Comparison of ENCODE assay signal across 13 cellular contexts in genomic region chr3:129004639-129005295, GRCh38. TPM values are rescaled to one million over a fixed set of nuclear protein-coding genes. Genes with fewer than 3 reads are reported as not detected.
A peak's percentile ranks its signal among the peaks of the same experiment; 100 is the strongest.
DNase-seq lines count a peak whose midpoint lies in the region; ATAC-seq and TF ChIP-seq lines count a peak whose summit lies in the region.
"Had no signal": no experiment of that assay in that cellular context is flagged by ENCODE, and none has a peak within 500 bp of the region (broad histone marks: within the 10 kb centered on the region; RNA-seq: fewer than 3 reads in every experiment).

No MANE protein-coding gene starts in this region.

- H3K9ac ChIP-seq in mucosa of stomach (ENCODE audit: low read length): peak overlapping the region; percentile 17

- peaks cover 1% of the 10 kb centered on the region for H3K36me3 Mint-ChIP-seq in activated T-helper 1 cell treated with anti-CD3 and anti-CD28 coated beads, Interleukin-12 subunit alpha, Interleukin-12 subunit beta, Interleukin-2, Interleukin-4 antibody, amounts not matched to agents 30 ng/mL and 10 ng/mL and 1 ng/mL, durations not matched to agents 14 hours and 24 hours and 36 hours (ENCODE audit: low read depth)
- H3K36me3 Mint-ChIP-seq: CD4-positive, alpha-beta memory T cell had no signal

- no peak overlapping the region for H3K4me3 ChIP-seq in mucosa of stomach (ENCODE audit: low read length)

- H3K27ac Mint-ChIP-seq in activated T-helper 1 cell treated with anti-CD3 and anti-CD28 coated beads, Interleukin-12 subunit alpha, Interleukin-12 subunit beta, Interleukin-2, Interleukin-4 antibody, amounts not matched to agents 30 ng/mL and 10 ng/mL and 1 ng/mL, durations not matched to agents 14 hours and 24 hours and 36 hours: peak overlapping the region; percentile 30

- peaks cover 30% of the 10 kb centered on the region for H3K4me1 ChIP-seq in mucosa of stomach (ENCODE audit: control insufficient read depth, insufficient read depth, low read length)

- no peak overlapping the region for H3K4me3 Mint-ChIP-seq in activated T-helper 1 cell treated with anti-CD3 and anti-CD28 coated beads, Interleukin-12 subunit alpha, Interleukin-12 subunit beta, Interleukin-2, Interleukin-4 antibody, amounts not matched to agents 30 ng/mL and 10 ng/mL and 1 ng/mL, durations not matched to agents 14 hours and 24 hours and 36 hours
- H3K4me3 Mint-ChIP-seq: activated T-cell treated with anti-CD3 and anti-CD28 coated beads, Interleukin-2, amount 50 U/mL, for 4 hours had no signal

- peaks cover 34% of the 10 kb centered on the region for H3K27me3 Mint-ChIP-seq in activated T-helper 1 cell treated with anti-CD3 and anti-CD28 coated beads, Interleukin-12 subunit alpha, Interleukin-12 subunit beta, Interleukin-2, Interleukin-4 antibody, amounts not matched to agents 30 ng/mL and 10 ng/mL and 1 ng/mL, durations not matched to agents 14 hours and 24 hours and 36 hours (ENCODE audit: insufficient read depth)

- peak; percentile 85 for DNase-seq in DMS53 (lab: John Stamatoyannopoulos, UW)
- DNase-seq in activated T-helper 1 cell treated with anti-CD3 and anti-CD28 coated beads, Interleukin-12 subunit alpha, Interleukin-12 subunit beta, Interleukin-2, Interleukin-4 antibody, amounts not matched to agents 30 ng/mL and 10 ng/mL and 1 ng/mL, durations not matched to agents 14 hours and 24 hours and 36 hours (ENCODE audit: low spot score): no peak
- DNase-seq in midbrain (lab: John Stamatoyannopoulos, UW): no peak
- no peak for DNase-seq in Kasumi-1 (lab: John Stamatoyannopoulos, UW)
- DNase-seq: activated T-cell treated with anti-CD3 and anti-CD28 coated beads, Interleukin-2, amount 50 U/mL, for 4 hours; CD4-positive, alpha-beta memory T cell had no signal

- peaks cover 37% of the 10 kb centered on the region for H3K4me1 Mint-ChIP-seq in activated T-helper 1 cell treated with anti-CD3 and anti-CD28 coated beads, Interleukin-12 subunit alpha, Interleukin-12 subunit beta, Interleukin-2, Interleukin-4 antibody, amounts not matched to agents 30 ng/mL and 10 ng/mL and 1 ng/mL, durations not matched to agents 14 hours and 24 hours and 36 hours (ENCODE audit: low read depth)

- H3K9me3 ChIP-seq in mucosa of stomach (ENCODE audit: control insufficient read depth, low read length): no peaks in the 10 kb centered on the region

- H3K9me3 Mint-ChIP-seq in activated T-helper 1 cell treated with anti-CD3 and anti-CD28 coated beads, Interleukin-12 subunit alpha, Interleukin-12 subunit beta, Interleukin-2, Interleukin-4 antibody, amounts not matched to agents 30 ng/mL and 10 ng/mL and 1 ng/mL, durations not matched to agents 14 hours and 24 hours and 36 hours: no peaks in the 10 kb centered on the region
- H3K9me3 Mint-ChIP-seq: activated T-cell treated with anti-CD3 and anti-CD28 coated beads, Interleukin-2, amount 50 U/mL, for 4 hours had no signal

- intact Hi-C loops in activated T-helper 1 cell treated with anti-CD3 and anti-CD28 coated beads, Interleukin-12 subunit alpha, Interleukin-12 subunit beta, Interleukin-2, Interleukin-4 antibody, amounts not matched to agents 30 ng/mL and 10 ng/mL and 1 ng/mL, durations not matched to agents 14 hours and 24 hours and 36 hours (cut with micrococcal nuclease): no loop called here

- TF ChIP-seq CTCF in C4-2B (conservative IDR thresholded peaks at IDR 0.05): no peak

- H3K36me3 ChIP-seq in mucosa of stomach (ENCODE audit: control insufficient read depth, insufficient read depth, low read length): no peaks in the 10 kb centered on the region

- H3K27ac ChIP-seq in C4-2B: peak overlapping the region; percentile 85

- ATAC-seq in HG02973 (IDR thresholded peaks at IDR 0.05; ENCODE audit: unreplicated experiment): no peak
- ATAC-seq: activated T-cell treated with anti-CD3 and anti-CD28 coated beads, Interleukin-2, amount 50 U/mL, for 4 hours had no signal

- peaks cover 34% of the 10 kb centered on the region for H3K27me3 ChIP-seq in mucosa of stomach (ENCODE audit: control insufficient read depth, insufficient read depth, low read length)

RNA-seq across cellular contexts. Expression of gene EFCC1, which starts 3.7 kb away (rescaled TPM):
- 0.21 and 0.22 TPM in 2 replicates for total RNA-seq in activated T-helper 1 cell treated with anti-CD3 and anti-CD28 coated beads, Interleukin-12 subunit alpha, Interleukin-12 subunit beta, Interleukin-2, Interleukin-4 antibody, amounts not matched to agents 30 ng/mL and 10 ng/mL and 1 ng/mL, durations not matched to agents 14 hours and 24 hours and 36 hours
- total RNA-seq: CD4-positive, alpha-beta memory T cell had no signal

RNA-seq across cellular contexts. Expression of gene CFAP92, which starts 10.9 kb away (rescaled TPM):
- total RNA-seq in activated T-helper 1 cell treated with anti-CD3 and anti-CD28 coated beads, Interleukin-12 subunit alpha, Interleukin-12 subunit beta, Interleukin-2, Interleukin-4 antibody, amounts not matched to agents 30 ng/mL and 10 ng/mL and 1 ng/mL, durations not matched to agents 14 hours and 24 hours and 36 hours: 0.13 and 0.29 TPM in 2 replicates

RNA-seq across cellular contexts. Expression of gene GP9, which starts 55.8 kb away (rescaled TPM):
- not detected in 2 replicates for total RNA-seq in activated T-helper 1 cell treated with anti-CD3 and anti-CD28 coated beads, Interleukin-12 subunit alpha, Interleukin-12 subunit beta, Interleukin-2, Interleukin-4 antibody, amounts not matched to agents 30 ng/mL and 10 ng/mL and 1 ng/mL, durations not matched to agents 14 hours and 24 hours and 36 hours
- total RNA-seq: activated T-cell treated with anti-CD3 and anti-CD28 coated beads, Interleukin-2, amount 50 U/mL, for 4 hours; bronchial epithelial cell; CD4-positive, alpha-beta memory T cell; esophagus mucosa; mucosa of gallbladder; right cardiac atrium had no signal
